1 cellular context compared by ENCODE assay signal in the genomic region with DNA sequence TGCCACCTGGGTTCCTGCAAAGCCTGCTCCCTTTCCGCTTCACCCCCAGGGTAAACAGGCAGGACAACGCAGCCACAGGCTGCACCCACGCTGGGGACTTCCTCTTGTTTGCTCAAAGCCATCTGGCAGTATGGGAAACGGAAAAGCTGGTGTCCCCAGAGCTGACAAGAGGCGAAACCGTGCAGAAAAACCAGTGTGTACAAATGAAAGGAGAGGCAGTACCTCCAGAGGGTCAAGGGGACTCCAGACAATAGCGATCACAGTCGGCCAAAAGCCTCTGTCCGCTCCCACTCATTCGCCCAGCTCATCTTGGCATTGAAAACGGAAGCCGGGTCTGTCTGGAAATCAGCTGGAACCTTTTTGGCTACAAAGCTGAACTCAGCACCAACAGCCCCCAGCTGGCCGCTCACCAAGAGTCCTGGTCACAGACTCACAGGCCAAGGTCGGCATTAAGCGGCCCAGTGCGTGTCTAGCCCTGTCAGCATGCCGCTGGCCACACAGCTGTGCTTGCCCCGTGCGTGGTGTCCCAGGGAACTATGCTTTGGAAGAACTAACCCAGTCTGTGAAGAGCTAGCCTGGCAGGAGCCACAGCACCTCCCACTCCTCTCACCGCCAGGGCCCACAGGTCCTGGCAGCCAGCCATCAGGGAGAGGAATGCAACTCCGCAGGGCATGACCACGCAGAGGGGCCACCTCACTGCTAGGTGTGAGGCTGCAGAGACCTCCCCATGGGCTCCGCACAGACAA.
TF ChIP-seq lines count a peak whose summit lies in the region.

No MANE protein-coding gene starts in this region.

TF ChIP-seq in HepG2, 621 proteins besides CTCF, POLR2A, EP300 and RAD21 (continued from another document and continues in another):
- TF ChIP-seq, protein P1, sequence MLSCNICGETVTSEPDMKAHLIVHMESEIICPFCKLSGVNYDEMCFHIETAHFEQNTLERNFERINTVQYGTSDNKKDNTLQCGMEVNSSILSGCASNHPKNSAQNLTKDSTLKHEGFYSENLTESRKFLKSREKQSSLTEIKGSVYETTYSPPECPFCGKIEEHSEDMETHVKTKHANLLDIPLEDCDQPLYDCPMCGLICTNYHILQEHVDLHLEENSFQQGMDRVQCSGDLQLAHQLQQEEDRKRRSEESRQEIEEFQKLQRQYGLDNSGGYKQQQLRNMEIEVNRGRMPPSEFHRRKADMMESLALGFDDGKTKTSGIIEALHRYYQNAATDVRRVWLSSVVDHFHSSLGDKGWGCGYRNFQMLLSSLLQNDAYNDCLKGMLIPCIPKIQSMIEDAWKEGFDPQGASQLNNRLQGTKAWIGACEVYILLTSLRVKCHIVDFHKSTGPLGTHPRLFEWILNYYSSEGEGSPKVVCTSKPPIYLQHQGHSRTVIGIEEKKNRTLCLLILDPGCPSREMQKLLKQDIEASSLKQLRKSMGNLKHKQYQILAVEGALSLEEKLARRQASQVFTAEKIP (CRISPR knock-in tag; IDR thresholded peaks at IDR 0.05; ENCODE audit: borderline replicate concordance), result no peak
- TF ChIP-seq ZNF549 (CRISPR knock-in tag; IDR thresholded peaks at IDR 0.05) (no peak), DMAP1 (CRISPR knock-in tag; IDR thresholded peaks at IDR 0.05) (peak; percentile 48; the same call in 1 of the 2 replicates), KDM5B (CRISPR knock-in tag; IDR thresholded peaks at IDR 0.05; ENCODE audit: borderline replicate concordance) (no peak; the same call in 1 of the 2 replicates), ZNF350 (CRISPR knock-in tag; IDR thresholded peaks at IDR 0.05; ENCODE audit: borderline replicate concordance, low read depth) (peak; percentile 17; the same call in 1 of the 2 replicates), DPF2 (CRISPR knock-in tag; IDR thresholded peaks at IDR 0.05; ENCODE audit: borderline replicate concordance, low read depth) (peak; percentile 78), NCOA1 (CRISPR knock-in tag; IDR thresholded peaks at IDR 0.05) (no peak), MYNN (CRISPR knock-in tag; IDR thresholded peaks at IDR 0.05; ENCODE audit: low read depth) (no peak), ZNF264 (CRISPR knock-in tag; IDR thresholded peaks at IDR 0.05) (no peak), ZBTB8A (CRISPR knock-in tag; IDR thresholded peaks at IDR 0.05; ENCODE audit: borderline replicate concordance, low read depth) (no peak), ELF1 (CRISPR knock-in tag; IDR thresholded peaks at IDR 0.05) (no peak; the same call in 1 of the 2 replicates), ERF (CRISPR knock-in tag; IDR thresholded peaks at IDR 0.05) (peak; percentile 72), ZNF10 (CRISPR knock-in tag; IDR thresholded peaks at IDR 0.05; ENCODE audit: borderline replicate concordance, low read depth) (no peak), SOX5 (CRISPR knock-in tag; IDR thresholded peaks at IDR 0.05; ENCODE audit: borderline replicate concordance) (peak; percentile 77; the same call in 1 of the 2 replicates), ZNF101 (CRISPR knock-in tag; IDR thresholded peaks at IDR 0.05; ENCODE audit: borderline replicate concordance, low read depth) (no peak), TSC22D2 (CRISPR knock-in tag; IDR thresholded peaks at IDR 0.05; ENCODE audit: borderline replicate concordance) (no peak), ZNF567 (CRISPR knock-in tag; IDR thresholded peaks at IDR 0.05; ENCODE audit: borderline replicate concordance) (peak; percentile 64; the same call in 1 of the 2 replicates), ZNF263 (CRISPR knock-in tag; IDR thresholded peaks at IDR 0.05) (no peak; the same call in 1 of the 2 replicates), RBM39 (IDR thresholded peaks at IDR 0.05; ENCODE audit: low read depth, low read length, poor library complexity, severe bottlenecking) (no peak), ADNP (CRISPR knock-in tag; IDR thresholded peaks at IDR 0.05) (no peak), BRCA1 (CRISPR knock-in tag; IDR thresholded peaks at IDR 0.05) (peak; percentile 56; the same call in 1 of the 2 replicates), TBX3 (IDR thresholded peaks at IDR 0.05; ENCODE audit: borderline replicate concordance) (no peak), ARID2 (CRISPR knock-in tag; IDR thresholded peaks at IDR 0.05; ENCODE audit: borderline replicate concordance) (no peak), ZFYVE20 (CRISPR knock-in tag; IDR thresholded peaks at IDR 0.05; ENCODE audit: borderline replicate concordance, low read depth) (no peak), IKZF4 (CRISPR knock-in tag; IDR thresholded peaks at IDR 0.05; ENCODE audit: borderline replicate concordance, low read depth, not compliant biosample characterization) (no peak), ZSCAN25 (CRISPR knock-in tag; IDR thresholded peaks at IDR 0.05) (peak; percentile 42; the same call in 1 of the 2 replicates), SMAD1 (CRISPR knock-in tag; IDR thresholded peaks at IDR 0.05; ENCODE audit: borderline replicate concordance, low read depth) (no peak), SETDB1 (CRISPR knock-in tag; IDR thresholded peaks at IDR 0.05; ENCODE audit: borderline replicate concordance) (no peak), ZBTB20 (CRISPR knock-in tag; IDR thresholded peaks at IDR 0.05; ENCODE audit: borderline replicate concordance, low read depth) (peak; percentile 60; the same call in 1 of the 2 replicates), KDM6A (CRISPR knock-in tag; IDR thresholded peaks at IDR 0.05; ENCODE audit: low read depth) (no peak), STAT5B (CRISPR knock-in tag; IDR thresholded peaks at IDR 0.05) (no peak; the same call in 1 of the 2 replicates), SNRNP70 (IDR thresholded peaks at IDR 0.05; ENCODE audit: low read depth, low read length) (no peak), ZNF572 (CRISPR knock-in tag; IDR thresholded peaks at IDR 0.05) (no peak), GATA4 (IDR thresholded peaks at IDR 0.05; ENCODE audit: borderline replicate concordance, low read depth) (0 out of 2 replicates have a peak, but pooled peaks have one; percentile 45)
- TF ChIP-seq, protein P2, sequence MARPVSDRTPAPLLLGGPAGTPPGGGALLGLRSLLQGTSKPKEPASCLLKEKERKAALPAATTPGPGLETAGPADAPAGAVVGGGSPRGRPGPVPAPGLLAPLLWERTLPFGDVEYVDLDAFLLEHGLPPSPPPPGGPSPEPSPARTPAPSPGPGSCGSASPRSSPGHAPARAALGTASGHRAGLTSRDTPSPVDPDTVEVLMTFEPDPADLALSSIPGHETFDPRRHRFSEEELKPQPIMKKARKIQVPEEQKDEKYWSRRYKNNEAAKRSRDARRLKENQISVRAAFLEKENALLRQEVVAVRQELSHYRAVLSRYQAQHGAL (CRISPR knock-in tag; IDR thresholded peaks at IDR 0.05; ENCODE audit: not compliant biosample characterization), result no peak
- TF ChIP-seq, protein P3, sequence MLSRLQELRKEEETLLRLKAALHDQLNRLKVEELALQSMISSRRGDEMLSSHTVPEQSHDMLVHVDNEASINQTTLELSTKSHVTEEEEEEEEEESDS (CRISPR knock-in tag; IDR thresholded peaks at IDR 0.05; ENCODE audit: borderline replicate concordance), result no peak; the same call in 1 of the 2 replicates
- TF ChIP-seq, protein P4, sequence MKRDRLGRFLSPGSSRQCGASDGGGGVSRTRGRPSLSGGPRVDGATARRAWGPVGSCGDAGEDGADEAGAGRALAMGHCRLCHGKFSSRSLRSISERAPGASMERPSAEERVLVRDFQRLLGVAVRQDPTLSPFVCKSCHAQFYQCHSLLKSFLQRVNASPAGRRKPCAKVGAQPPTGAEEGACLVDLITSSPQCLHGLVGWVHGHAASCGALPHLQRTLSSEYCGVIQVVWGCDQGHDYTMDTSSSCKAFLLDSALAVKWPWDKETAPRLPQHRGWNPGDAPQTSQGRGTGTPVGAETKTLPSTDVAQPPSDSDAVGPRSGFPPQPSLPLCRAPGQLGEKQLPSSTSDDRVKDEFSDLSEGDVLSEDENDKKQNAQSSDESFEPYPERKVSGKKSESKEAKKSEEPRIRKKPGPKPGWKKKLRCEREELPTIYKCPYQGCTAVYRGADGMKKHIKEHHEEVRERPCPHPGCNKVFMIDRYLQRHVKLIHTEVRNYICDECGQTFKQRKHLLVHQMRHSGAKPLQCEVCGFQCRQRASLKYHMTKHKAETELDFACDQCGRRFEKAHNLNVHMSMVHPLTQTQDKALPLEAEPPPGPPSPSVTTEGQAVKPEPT (CRISPR knock-in tag; IDR thresholded peaks at IDR 0.05; ENCODE audit: low read depth), result 0 out of 2 replicates have a peak, but pooled peaks have one; percentile 64
- TF ChIP-seq, protein P5, sequence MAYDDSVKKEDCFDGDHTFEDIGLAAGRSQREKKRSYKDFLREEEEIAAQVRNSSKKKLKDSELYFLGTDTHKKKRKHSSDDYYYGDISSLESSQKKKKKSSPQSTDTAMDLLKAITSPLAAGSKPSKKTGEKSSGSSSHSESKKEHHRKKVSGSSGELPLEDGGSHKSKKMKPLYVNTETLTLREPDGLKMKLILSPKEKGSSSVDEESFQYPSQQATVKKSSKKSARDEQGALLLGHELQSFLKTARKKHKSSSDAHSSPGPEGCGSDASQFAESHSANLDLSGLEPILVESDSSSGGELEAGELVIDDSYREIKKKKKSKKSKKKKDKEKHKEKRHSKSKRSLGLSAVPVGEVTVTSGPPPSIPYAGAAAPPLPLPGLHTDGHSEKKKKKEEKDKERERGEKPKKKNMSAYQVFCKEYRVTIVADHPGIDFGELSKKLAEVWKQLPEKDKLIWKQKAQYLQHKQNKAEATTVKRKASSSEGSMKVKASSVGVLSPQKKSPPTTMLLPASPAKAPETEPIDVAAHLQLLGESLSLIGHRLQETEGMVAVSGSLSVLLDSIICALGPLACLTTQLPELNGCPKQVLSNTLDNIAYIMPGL (CRISPR knock-in tag; IDR thresholded peaks at IDR 0.05; ENCODE audit: borderline replicate concordance in 1 of 2, low read depth in 1 of 2), result peak; percentile 51 to 69; a peak in 1 of 4 replicates
- TF ChIP-seq, protein P6, sequence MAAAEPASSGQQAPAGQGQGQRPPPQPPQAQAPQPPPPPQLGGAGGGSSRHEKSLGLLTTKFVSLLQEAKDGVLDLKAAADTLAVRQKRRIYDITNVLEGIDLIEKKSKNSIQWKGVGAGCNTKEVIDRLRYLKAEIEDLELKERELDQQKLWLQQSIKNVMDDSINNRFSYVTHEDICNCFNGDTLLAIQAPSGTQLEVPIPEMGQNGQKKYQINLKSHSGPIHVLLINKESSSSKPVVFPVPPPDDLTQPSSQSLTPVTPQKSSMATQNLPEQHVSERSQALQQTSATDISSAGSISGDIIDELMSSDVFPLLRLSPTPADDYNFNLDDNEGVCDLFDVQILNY (CRISPR knock-in tag; conservative IDR thresholded peaks at IDR 0.05), result no peak
- TF ChIP-seq, protein P7, sequence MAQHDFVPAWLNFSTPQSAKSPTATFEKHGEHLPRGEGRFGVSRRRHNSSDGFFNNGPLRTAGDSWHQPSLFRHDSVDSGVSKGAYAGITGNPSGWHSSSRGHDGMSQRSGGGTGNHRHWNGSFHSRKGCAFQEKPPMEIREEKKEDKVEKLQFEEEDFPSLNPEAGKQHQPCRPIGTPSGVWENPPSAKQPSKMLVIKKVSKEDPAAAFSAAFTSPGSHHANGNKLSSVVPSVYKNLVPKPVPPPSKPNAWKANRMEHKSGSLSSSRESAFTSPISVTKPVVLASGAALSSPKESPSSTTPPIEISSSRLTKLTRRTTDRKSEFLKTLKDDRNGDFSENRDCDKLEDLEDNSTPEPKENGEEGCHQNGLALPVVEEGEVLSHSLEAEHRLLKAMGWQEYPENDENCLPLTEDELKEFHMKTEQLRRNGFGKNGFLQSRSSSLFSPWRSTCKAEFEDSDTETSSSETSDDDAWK (CRISPR knock-in tag; IDR thresholded peaks at IDR 0.05), result no peak
- TF ChIP-seq, protein P8, sequence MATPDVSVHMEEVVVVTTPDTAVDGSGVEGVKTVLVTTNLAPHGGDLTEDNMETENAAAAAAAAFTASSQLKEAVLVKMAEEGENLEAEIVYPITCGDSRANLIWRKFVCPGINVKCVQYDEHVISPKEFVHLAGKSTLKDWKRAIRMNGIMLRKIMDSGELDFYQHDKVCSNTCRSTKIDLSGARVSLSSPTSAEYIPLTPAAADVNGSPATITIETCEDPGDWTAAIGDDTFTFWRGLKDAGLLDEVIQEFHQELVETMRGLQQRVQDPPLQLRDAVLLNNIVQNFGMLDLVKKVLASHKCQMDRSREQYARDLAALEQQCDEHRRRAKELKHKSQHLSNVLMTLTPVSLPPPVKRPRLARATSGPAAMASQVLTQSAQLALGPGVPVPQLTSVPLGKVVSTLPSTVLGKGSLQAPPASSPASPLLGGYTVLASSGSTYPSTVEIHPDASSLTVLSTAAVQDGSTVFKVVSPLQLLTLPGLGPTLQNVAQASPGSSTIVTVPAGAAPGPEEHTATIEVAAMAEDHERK (CRISPR knock-in tag; IDR thresholded peaks at IDR 0.05; ENCODE audit: low read depth), result no peak
